ENCODE assay signal across 21 cellular contexts in genomic region chr4:47763279-47763678, GRCh38.
A peak's percentile ranks its signal among the peaks of the same experiment; 100 is the strongest.
DNase-seq lines count a peak whose midpoint lies in the region; ATAC-seq and TF ChIP-seq lines count a peak whose summit lies in the region.
"Had no signal": no experiment of that assay in that cellular context is flagged by ENCODE, and none has a peak within 500 bp of the region (broad histone marks: within the 10 kb centered on the region; RNA-seq: fewer than 3 reads in every experiment).

No MANE protein-coding gene starts in this region.

- H2BK120ac ChIP-seq in neuronal stem cell (ENCODE audit: low read depth, low read length), result no peak overlapping the region

- H2BK15ac ChIP-seq in neuronal stem cell (ENCODE audit: low read length), result no peak overlapping the region

- H3K14ac ChIP-seq in neuronal stem cell (ENCODE audit: low read length), result peak overlapping the region; percentile 38

- H3K4me1 ChIP-seq in left ventricle myocardium inferior (peaks cover 30% of the 10 kb centered on the region), neuronal stem cell (ENCODE audit: control insufficient read depth in 2 of 2, insufficient read depth in 1 of 2, low read depth in 1 of 2, low read length in 2 of 2) (no peaks in the 10 kb centered on the region), esophagus squamous epithelium (no peaks in the 10 kb centered on the region)
- H3K4me1 ChIP-seq: A549; BE2C; BLaER1 treated with 17β-estradiol and CSF1 and Interleukin-3, amounts not matched to agents 10 nM and 100 nM had no signal

- no peak overlapping the region for H4K8ac ChIP-seq in neuronal stem cell (ENCODE audit: low read depth, low read length)

- H3K9me3 ChIP-seq in left ventricle myocardium inferior (replicated peaks) (no peaks in the 10 kb centered on the region), neuronal stem cell (replicated peaks in 1 of 2; ENCODE audit: control insufficient read depth in 2 of 2, insufficient read depth in 1 of 2, low read depth in 1 of 2, low read length in 2 of 2) (no peaks in the 10 kb centered on the region), esophagus squamous epithelium (no peaks in the 10 kb centered on the region)
- H3K9me3 ChIP-seq: A549, BE2C had no signal

- TF ChIP-seq CTCF in left ventricle myocardium inferior (IDR thresholded peaks at IDR 0.05; ENCODE audit: borderline replicate concordance), result no peak
- no peak for TF ChIP-seq CTCF in esophagus squamous epithelium (IDR thresholded peaks at IDR 0.05)

- no peak for DNase-seq in Right ventricle myocardium superior
- no peak for DNase-seq in cardiac septum (ENCODE audit: low spot score)
- DNase-seq in left ventricle myocardium inferior, result no peak
- no peak for DNase-seq in neuronal stem cell (ENCODE audit: low spot score)
- no peak for DNase-seq in NCI-H187 (lab: John Stamatoyannopoulos, UW)
- DNase-seq in erythroblast (lab: John Stamatoyannopoulos, UW), result no peak
- no peak for DNase-seq in esophagus squamous epithelium (lab: John Stamatoyannopoulos, UW)
- DNase-seq: 8988T; ACHN; AML-193; BE2C; CD4-positive, alpha-beta T cell; CD8-positive, alpha-beta memory T cell; DMS53; DMS79 treated with DMSO at 0.1 percent for 48 hours; GF-D8; H9 had no signal

- no peak overlapping the region for H2AFZ ChIP-seq in neuronal stem cell (ENCODE audit: low read length)
- H2AFZ ChIP-seq: GM23338 had no signal

- H3K4me3 ChIP-seq in left ventricle myocardium inferior (no peak overlapping the region), neuronal stem cell (ENCODE audit: low read length in 2 of 2) (no peak overlapping the region), esophagus squamous epithelium (no peak overlapping the region)
- H3K4me3 ChIP-seq: A549; BLaER1 treated with 17β-estradiol and CSF1 and Interleukin-3, amounts not matched to agents 10 nM and 100 nM; GM23338 had no signal

- H3K27ac ChIP-seq in left ventricle myocardium inferior (replicated peaks) (peak overlapping the region; percentile 43), neuronal stem cell (replicated peaks; ENCODE audit: low read length) (no peak overlapping the region), esophagus squamous epithelium (no peak overlapping the region)
- H3K27ac ChIP-seq: A549; BLaER1 treated with 17β-estradiol and CSF1 and Interleukin-3, amounts not matched to agents 10 nM and 100 nM had no signal

- TF ChIP-seq POLR2A in erythroblast (IDR thresholded peaks at IDR 0.05; ENCODE audit: low read length) (no peak), esophagus squamous epithelium (IDR thresholded peaks at IDR 0.05) (no peak)

- no CpG with 5 or more reads among the region's 6 CpGs for WGBS in neuronal stem cell (ENCODE audit: extremely low coverage in 2 of 2, insufficient read length in 2 of 2, insufficient replicate concordance in 1 of 2), 2 donors
- 86 to 88% methylated on average over 6 of the region's 6 CpGs for WGBS in esophagus squamous epithelium, 2 donors

- H3K79me1 ChIP-seq in neuronal stem cell (ENCODE audit: low read depth, low read length), result no peaks in the 10 kb centered on the region

- H3K36me3 ChIP-seq in left ventricle myocardium inferior, result peaks cover 4% of the 10 kb centered on the region
- H3K36me3 ChIP-seq in neuronal stem cell (replicated peaks in 1 of 2; ENCODE audit: control insufficient read depth in 2 of 2, insufficient read depth in 2 of 2, low read length in 2 of 2), result no peaks in the 10 kb centered on the region
- no peaks in the 10 kb centered on the region for H3K36me3 ChIP-seq in esophagus squamous epithelium
- H3K36me3 ChIP-seq: BE2C; BLaER1 treated with 17β-estradiol and CSF1 and Interleukin-3, amounts not matched to agents 10 nM and 100 nM had no signal

- H2BK5ac ChIP-seq in neuronal stem cell (ENCODE audit: low read length), result no peak overlapping the region

- H3K4ac ChIP-seq in neuronal stem cell (ENCODE audit: low read length), result no peak overlapping the region

- H2AK5ac ChIP-seq in neuronal stem cell (ENCODE audit: low read depth, low read length), result no peak overlapping the region

- H2BK12ac ChIP-seq in neuronal stem cell (ENCODE audit: low read length), result no peak overlapping the region

- H3K23ac ChIP-seq in neuronal stem cell (ENCODE audit: low read depth, low read length, poor library complexity), result no peak overlapping the region

- peak overlapping the region; percentile 21 for H3K9ac ChIP-seq in neuronal stem cell (ENCODE audit: low read depth, low read length, poor library complexity)
- H3K9ac ChIP-seq: BLaER1 treated with 17β-estradiol and CSF1 and Interleukin-3, amounts not matched to agents 10 nM and 100 nM had no signal

- H3K18ac ChIP-seq in neuronal stem cell (ENCODE audit: low read length), result no peak overlapping the region

- no peak overlapping the region for H4K91ac ChIP-seq in neuronal stem cell (ENCODE audit: low read depth, low read length, poor library complexity)

- H3K4me2 ChIP-seq in neuronal stem cell (ENCODE audit: insufficient read depth, low read length, poor library complexity, severe bottlenecking), result no peak overlapping the region
- H3K4me2 ChIP-seq: A549; BLaER1 treated with 17β-estradiol and CSF1 and Interleukin-3, amounts not matched to agents 10 nM and 100 nM; GM23338 had no signal

- peak; percentile 68 for ATAC-seq in Right ventricle myocardium superior (ENCODE audit: poor library complexity)
- ATAC-seq: A549, GM23338, HCT116 had no signal

- intact Hi-C loops in Right ventricle myocardium superior (cut with DNase I) (no loop called here), cardiac septum (cut with DNase I) (no loop called here), left ventricle myocardium inferior (cut with micrococcal nuclease) (no loop called here), esophagus squamous epithelium (cut with DNase I) (no loop called here)

- H3K27me3 ChIP-seq in left ventricle myocardium inferior (ENCODE audit: low read depth), result no peaks in the 10 kb centered on the region
- no peaks in the 10 kb centered on the region for H3K27me3 ChIP-seq in neuronal stem cell (ENCODE audit: control insufficient read depth in 3 of 3, insufficient read depth in 3 of 3, low read depth in 1 of 3, low read length in 3 of 3)
- H3K27me3 ChIP-seq in esophagus squamous epithelium, result no peaks in the 10 kb centered on the region
- H3K27me3 ChIP-seq: BE2C; BLaER1 treated with 17β-estradiol and CSF1 and Interleukin-3, amounts not matched to agents 10 nM and 100 nM had no signal
